In the genomic region with DNA sequence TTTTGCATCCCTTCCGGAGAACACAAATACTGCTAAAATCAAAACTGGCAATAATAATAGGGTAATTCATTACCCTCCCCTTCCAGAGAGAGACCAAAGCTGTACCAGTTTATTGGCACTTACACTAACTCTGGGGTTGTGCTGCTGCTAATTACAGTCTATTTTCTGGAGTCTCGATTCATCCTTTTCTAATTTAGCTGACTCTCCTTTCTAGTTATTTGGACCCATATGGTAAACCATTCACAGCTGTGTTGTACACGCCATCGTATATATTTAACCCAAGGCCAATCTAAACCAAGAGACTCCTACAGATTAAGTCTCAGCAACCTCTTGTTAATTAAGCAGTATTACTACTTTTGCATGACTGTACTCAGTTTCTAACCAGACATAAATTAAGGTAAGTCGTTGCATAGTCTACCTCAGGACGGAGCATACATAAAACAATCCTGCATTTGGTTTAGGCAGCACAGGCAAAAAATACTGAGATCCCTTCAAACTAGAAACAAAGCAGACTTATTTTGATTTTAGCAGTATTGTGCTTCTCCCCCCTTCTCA, we compare ENCODE assay signal across 9 cellular contexts. TPM values are rescaled to one million over a fixed set of nuclear protein-coding genes. Genes with fewer than 3 reads are reported as not detected.
A peak's percentile ranks its signal among the peaks of the same experiment; 100 is the strongest.
DNase-seq lines count a peak whose midpoint lies in the region; ATAC-seq and TF ChIP-seq lines count a peak whose summit lies in the region.
"Had no signal": no experiment of that assay in that cellular context is flagged by ENCODE, and none has a peak within 500 bp of the region (broad histone marks: within the 10 kb centered on the region; RNA-seq: fewer than 3 reads in every experiment).

No MANE protein-coding gene starts in this region.

- no peak for TF ChIP-seq POLR2A in GM18505 (IDR thresholded peaks at IDR 0.05; ENCODE audit: borderline replicate concordance, extremely low read depth, insufficient read depth, insufficient read length)

- no peak overlapping the region for H2AFZ ChIP-seq in GM23248

- peaks cover 79% of the 10 kb centered on the region for H3K79me2 ChIP-seq in GM23248 (ENCODE audit: insufficient read depth)

- H4K20me1 ChIP-seq in GM23248 (ENCODE audit: insufficient read depth), result no peaks in the 10 kb centered on the region

- peaks cover 94% of the 10 kb centered on the region for H3F3A ChIP-seq in GM23248 (ENCODE audit: insufficient read depth)

- H3K4me1 ChIP-seq in GM23248 (ENCODE audit: insufficient read depth), result peaks cover 94% of the 10 kb centered on the region
- peaks cover 74% of the 10 kb centered on the region for H3K4me1 ChIP-seq in foreskin keratinocyte
- peaks cover 94% of the 10 kb centered on the region for H3K4me1 ChIP-seq in skeletal muscle satellite cell (ENCODE audit: control insufficient read depth, insufficient read depth, low read length)

- H3K27me3 ChIP-seq in GM23248 (replicated peaks; ENCODE audit: insufficient read depth) (no peaks in the 10 kb centered on the region), foreskin keratinocyte (no peaks in the 10 kb centered on the region), skeletal muscle satellite cell (ENCODE audit: control insufficient read depth, insufficient read depth, low read length) (no peaks in the 10 kb centered on the region)

- peak; percentile 33 for DNase-seq in GM23248
- DNase-seq in RPMI7951 (ENCODE audit: low read depth), result peak; percentile 52
- DNase-seq in foreskin keratinocyte, result peak in 1 of 2 donors; percentile 28
- no peak for DNase-seq in LoVo (ENCODE audit: low spot score)
- no peak for DNase-seq in CD1c-positive myeloid dendritic cell (ENCODE audit: extremely low spot score)
- DNase-seq in activated CD4-positive, alpha-beta T cell treated with anti-CD3 and anti-CD28 coated beads for 48 hours, result no peak
- DNase-seq: effector CD4-positive, alpha-beta T cell had no signal

- no peak for ATAC-seq in foreskin keratinocyte
- no peak for ATAC-seq in GM18505 (IDR thresholded peaks at IDR 0.05; ENCODE audit: unreplicated experiment)

- H3K9me2 ChIP-seq in GM23248 (ENCODE audit: insufficient read depth), result no peaks in the 10 kb centered on the region

- H3K4me3 ChIP-seq in GM23248 (0 out of 2 replicates have a peak overlapping the region, but pooled peaks have one; percentile 12), skeletal muscle satellite cell (ENCODE audit: low read length) (peak overlapping the region; percentile 11)

- 16 to 21% methylated on average over 6 of the region's 6 CpGs for WGBS in GM23248 (ENCODE audit: low coverage in 1 of 2, low lambda C conversion rate in 2 of 2, missing lambda C conversion rate in 2 of 2), 2 experiments

- H3K9ac ChIP-seq in GM23248 (peak overlapping the region; percentile 99), skeletal muscle satellite cell (ENCODE audit: low read depth, low read length) (peak overlapping the region; percentile 77)

- H3K36me3 ChIP-seq in GM23248 (ENCODE audit: low read depth), result peaks cover 71% of the 10 kb centered on the region
- H3K36me3 ChIP-seq in skeletal muscle satellite cell (ENCODE audit: insufficient read depth, low read length), result peaks cover 83% of the 10 kb centered on the region

- H3K27ac ChIP-seq in GM23248 (peak overlapping the region; percentile 100), foreskin keratinocyte (peak overlapping the region; percentile 39)

- H3K4me2 ChIP-seq in GM23248 (ENCODE audit: unreplicated experiment), result peak overlapping the region; percentile 67
- peak overlapping the region; percentile 59 for H3K4me2 ChIP-seq in skeletal muscle satellite cell (ENCODE audit: low read length)

- H3K9me3 ChIP-seq in GM23248 (ENCODE audit: low read depth) (no peaks in the 10 kb centered on the region), skeletal muscle satellite cell (replicated peaks; ENCODE audit: low read length) (no peaks in the 10 kb centered on the region)

- in situ Hi-C loops in GM23248 (cut with MboI), result no loop called here

- no peak for TF ChIP-seq CTCF in foreskin keratinocyte (conservative IDR thresholded peaks at IDR 0.05)

RNA-seq across cellular contexts. Expression of gene ANXA2, which starts 22.5 kb away (rescaled TPM):
- 4,470 and 4,692 TPM in 2 replicates for total RNA-seq in GM23248 (2014; rRNA removed; shearing (Covaris generic))
- polyA plus RNA-seq in GM23248 (2016; fragmentation: Nextera tagmentation; extraction: Ambion mirVana) (6,052 and 6,251 TPM in 2 replicates), foreskin keratinocyte (7,399 and 7,770 TPM in 2 replicates)
- total RNA-seq in RPMI7951 (2014; rRNA removed; shearing (Covaris generic)), result 4,077 and 4,282 TPM in 2 replicates
- total RNA-seq in foreskin keratinocyte, result 7,195 and 7,994 TPM in 2 replicates
- 4,583 and 5,218 TPM in 2 replicates for total RNA-seq in skeletal muscle satellite cell (2012; rRNA removed)

Comparison
In these comparisons a context has a peak if more than half of its experiments do, and no peak if none do; other contexts are left out.
1. DNase-seq: peak in GM23248 (single experiment) and RPMI7951 (single experiment); none in LoVo (single experiment), CD1c-positive myeloid dendritic cell (single experiment) and activated CD4-positive, alpha-beta T cell treated with anti-CD3 and anti-CD28 coated beads for 48 hours (single experiment).